22 cellular contexts compared by ENCODE assay signal in genomic region chr1:11101347-11101746, GRCh38. TPM values are rescaled to one million over a fixed set of nuclear protein-coding genes. Genes with fewer than 3 reads are reported as not detected.
A peak's percentile ranks its signal among the peaks of the same experiment; 100 is the strongest.
DNase-seq lines count a peak whose midpoint lies in the region; ATAC-seq, FAIRE-seq and TF ChIP-seq lines count a peak whose summit lies in the region.
"Had no signal": no experiment of that assay in that cellular context is flagged by ENCODE, and none has a peak within 500 bp of the region (broad histone marks: within the 10 kb centered on the region; RNA-seq: fewer than 3 reads in every experiment).

No MANE protein-coding gene starts in this region.

- H3K27me3 Mint-ChIP-seq in activated T-cell treated with anti-CD3 and anti-CD28 coated beads, Interleukin-2, amount 50 U/mL, for 4 hours (ENCODE audit: low read depth): no peaks in the 10 kb centered on the region
- H3K27me3 Mint-ChIP-seq in activated T-cell treated with anti-CD3 and anti-CD28 coated beads, Interleukin-2, amount 50 U/mL, for 24 hours: no peaks in the 10 kb centered on the region
- no peaks in the 10 kb centered on the region for H3K27me3 Mint-ChIP-seq in CD8-positive, alpha-beta T cell (ENCODE audit: low read depth)
- H3K27me3 Mint-ChIP-seq in neural crest cell (ENCODE audit: low read depth): no peaks in the 10 kb centered on the region

- H3K4me2 ChIP-seq in K562 (ENCODE audit: insufficient read depth, low read length): no peak overlapping the region

- FAIRE-seq in K562 (lab: Jason Lieb, UNC): no peak
- FAIRE-seq: endometrium, HTR-8/SVneo had no signal

- DNase-seq in activated T-cell treated with anti-CD3 and anti-CD28 coated beads, Interleukin-2, amount 50 U/mL, for 4 hours: no peak
- no peak for DNase-seq in activated T-cell treated with anti-CD3 and anti-CD28 coated beads, Interleukin-2, amount 50 U/mL, for 24 hours
- no peak for DNase-seq in CD8-positive, alpha-beta T cell
- DNase-seq in K562 (ENCODE audit: extremely low read depth in 1 of 4, low spot score in 3 of 4) (no peak), neural crest cell (ENCODE audit: low read depth, low spot score) (no peak), posterior cingulate gyrus (no peak), dermis blood vessel endothelial cell (no peak), omental fat pad (ENCODE audit: low spot score) (no peak)
- DNase-seq: activated CD4-positive, CD25-positive, alpha-beta regulatory T cell treated with anti-CD3 and anti-CD28 coated beads, Interleukin-2, amount 50 U/mL, for 72 hours; anterior cingulate cortex; EL; GOT3; lower lobe of right lung; NCI-H1417 treated with DMSO at 0.1 percent for 48 hours; retina; SHP77; stimulated activated CD4-positive, alpha-beta T cell treated with anti-CD3 and anti-CD28 coated beads, Interleukin-12 subunit alpha, Interleukin-12 subunit beta, amount 100 ng/mL, for 4 hours; stimulated activated naive CD4-positive, alpha-beta T cell; transverse colon had no signal

- peaks cover 9% of the 10 kb centered on the region for H3K4me1 Mint-ChIP-seq in activated T-cell treated with anti-CD3 and anti-CD28 coated beads, Interleukin-2, amount 50 U/mL, for 4 hours (ENCODE audit: low read depth)
- peaks cover 17% of the 10 kb centered on the region for H3K4me1 Mint-ChIP-seq in activated T-cell treated with anti-CD3 and anti-CD28 coated beads, Interleukin-2, amount 50 U/mL, for 24 hours (ENCODE audit: low read depth)
- peaks cover 17% of the 10 kb centered on the region for H3K4me1 Mint-ChIP-seq in CD8-positive, alpha-beta T cell (ENCODE audit: low read depth)
- peaks cover 23% of the 10 kb centered on the region for H3K4me1 Mint-ChIP-seq in neural crest cell

- H3K4me3 Mint-ChIP-seq in activated T-cell treated with anti-CD3 and anti-CD28 coated beads, Interleukin-2, amount 50 U/mL, for 4 hours: peak overlapping the region; percentile 51
- H3K4me3 Mint-ChIP-seq in activated T-cell treated with anti-CD3 and anti-CD28 coated beads, Interleukin-2, amount 50 U/mL, for 24 hours: no peak overlapping the region
- peak overlapping the region; percentile 62 for H3K4me3 Mint-ChIP-seq in CD8-positive, alpha-beta T cell
- peak overlapping the region; percentile 80 for H3K4me3 Mint-ChIP-seq in neural crest cell

- no peak for TF ChIP-seq CTCF in CD8-positive, alpha-beta T cell (IDR thresholded peaks at IDR 0.05)
- TF ChIP-seq CTCF in K562 (IDR thresholded peaks at IDR 0.05 in 2 of 3, conservative IDR thresholded peaks at IDR 0.05 in 1 of 3; ENCODE audit: insufficient read depth in 2 of 3, low read depth in 1 of 3, low read length in 3 of 3) (no peak), neural crest cell (conservative IDR thresholded peaks at IDR 0.05) (no peak), omental fat pad (IDR thresholded peaks at IDR 0.05) (no peak)

- no peak for ATAC-seq in activated T-cell treated with anti-CD3 and anti-CD28 coated beads, Interleukin-2, amount 50 U/mL, for 4 hours
- no peak for ATAC-seq in CD8-positive, alpha-beta T cell
- no peak for ATAC-seq in K562
- ATAC-seq in omental fat pad (ENCODE audit: low FRiP score): no peak
- ATAC-seq: lower lobe of right lung had no signal

- H2AFZ ChIP-seq in K562 (ENCODE audit: low read depth, low read length): peak overlapping the region; percentile 44; the same call in 1 of the 2 replicates

- no peak overlapping the region for H3K27ac Mint-ChIP-seq in activated T-cell treated with anti-CD3 and anti-CD28 coated beads, Interleukin-2, amount 50 U/mL, for 24 hours
- H3K27ac Mint-ChIP-seq in CD8-positive, alpha-beta T cell: no peak overlapping the region
- no peak overlapping the region for H3K27ac Mint-ChIP-seq in neural crest cell (ENCODE audit: unreplicated experiment)

- peaks cover 12% of the 10 kb centered on the region for H3K4me1 ChIP-seq in CD8-positive, alpha-beta T cell (ENCODE audit: insufficient read depth, low read length)
- H3K4me1 ChIP-seq in K562 (replicated peaks in 1 of 2; ENCODE audit: control insufficient read depth in 2 of 2, insufficient read depth in 2 of 2, low read length in 2 of 2): peaks cover 8 to 14% of the 10 kb centered on the region in 2 experiments; a peak in 4 of 5 replicates

- BruUV-seq in K562 (replicated peaks; lab: Mats Ljungman, UMichigan): no TSS peak

- no peak for TF ChIP-seq RAD21 in K562 (CRISPR knock-in tag; conservative IDR thresholded peaks at IDR 0.05 in 1 of 2, IDR thresholded peaks at IDR 0.05 in 1 of 2)

- no peaks in the 10 kb centered on the region for H4K20me1 ChIP-seq in K562 (replicated peaks; ENCODE audit: control insufficient read depth, insufficient read depth, low read length)

- no peaks in the 10 kb centered on the region for H3K9me3 ChIP-seq in CD8-positive, alpha-beta T cell (ENCODE audit: low read length)
- H3K9me3 ChIP-seq in K562 (replicated peaks; ENCODE audit: control insufficient read depth, insufficient read depth, low read depth, low read length): no peaks in the 10 kb centered on the region
- H3K9me3 ChIP-seq: lower lobe of right lung, transverse colon had no signal

- in situ Hi-C loops in K562 (cut with MboI): no loop called here

- POLR2A ChIA-PET in CD8-positive, alpha-beta T cell (lab: Charles Lee): interaction anchor here (3.1 kb wide), 1 partner anchor 41 kb away, joined by 19 read pairs; the partner anchor contains the start of gene SRM
- POLR2A ChIA-PET in K562 (lab: Yijun Ruan, JAX): no interaction called here

- H3K36me3 Mint-ChIP-seq in activated T-cell treated with anti-CD3 and anti-CD28 coated beads, Interleukin-2, amount 50 U/mL, for 4 hours (ENCODE audit: insufficient read depth): peaks cover 6% of the 10 kb centered on the region
- H3K36me3 Mint-ChIP-seq in activated T-cell treated with anti-CD3 and anti-CD28 coated beads, Interleukin-2, amount 50 U/mL, for 24 hours (ENCODE audit: low read depth): peaks cover 46% of the 10 kb centered on the region
- H3K36me3 Mint-ChIP-seq in CD8-positive, alpha-beta T cell: peaks cover 17% of the 10 kb centered on the region
- peaks cover 5% of the 10 kb centered on the region for H3K36me3 Mint-ChIP-seq in neural crest cell (ENCODE audit: low read depth)

- no peak for TF ChIP-seq POLR2A in K562 (conservative IDR thresholded peaks at IDR 0.05)

- H3K79me2 ChIP-seq in K562 (ENCODE audit: control insufficient read depth, insufficient read depth, low read length): peaks cover 27% of the 10 kb centered on the region

- H3K27me3 ChIP-seq in CD8-positive, alpha-beta T cell (ENCODE audit: insufficient read depth, low read length): no peaks in the 10 kb centered on the region
- no peaks in the 10 kb centered on the region for H3K27me3 ChIP-seq in K562 (ENCODE audit: control insufficient read depth in 2 of 2, insufficient read depth in 2 of 2, low read length in 2 of 2)
- H3K27me3 ChIP-seq: transverse colon had no signal

- CTCF ChIA-PET in CD8-positive, alpha-beta T cell (lab: Charles Lee): interaction anchor here (1.2 kb wide), 1 partner anchor 64 kb away, joined by 5 read pairs; no protein-coding TSS in a partner anchor
- CTCF ChIA-PET in K562 (lab: Yijun Ruan, JAX; ENCODE audit: low intra/inter-chr PET ratio): no interaction called here

- no peak overlapping the region for H3K4me3 ChIP-seq in CD8-positive, alpha-beta T cell (ENCODE audit: low read depth, low read length)
- no peak overlapping the region for H3K4me3 ChIP-seq in K562
- H3K4me3 ChIP-seq: lower lobe of right lung, transverse colon had no signal

- intact Hi-C loops in CD8-positive, alpha-beta T cell (cut with DNase I, micrococcal nuclease): no loop called here
- intact Hi-C loops in K562 (cut with micrococcal nuclease): no loop called here
- intact Hi-C loops in posterior cingulate gyrus (cut with DNase I): no loop called here

- H3K9me3 Mint-ChIP-seq in activated T-cell treated with anti-CD3 and anti-CD28 coated beads, Interleukin-2, amount 50 U/mL, for 4 hours: no peaks in the 10 kb centered on the region
- H3K9me3 Mint-ChIP-seq in activated T-cell treated with anti-CD3 and anti-CD28 coated beads, Interleukin-2, amount 50 U/mL, for 24 hours: no peaks in the 10 kb centered on the region
- no peaks in the 10 kb centered on the region for H3K9me3 Mint-ChIP-seq in CD8-positive, alpha-beta T cell
- H3K9me3 Mint-ChIP-seq in neural crest cell: no peaks in the 10 kb centered on the region

- H3K27ac ChIP-seq in CD8-positive, alpha-beta T cell (ENCODE audit: low read depth, low read length): no peak overlapping the region
- H3K27ac ChIP-seq in K562 (ENCODE audit: extremely low read depth, low read depth, low read length): no peak overlapping the region
- H3K27ac ChIP-seq: lower lobe of right lung, transverse colon had no signal

- no peaks in the 10 kb centered on the region for H3K9me1 ChIP-seq in K562 (ENCODE audit: control insufficient read depth, insufficient read depth, low read length)

- 79% methylated on average over 5 of the region's 6 CpGs for WGBS in K562 (ENCODE audit: insufficient coverage, low coverage, missing lambda C conversion rate)

- H3K36me3 ChIP-seq in CD8-positive, alpha-beta T cell (ENCODE audit: insufficient read depth, low read length): peaks cover 7% of the 10 kb centered on the region
- H3K36me3 ChIP-seq in K562 (ENCODE audit: control insufficient read depth, insufficient read depth, low read length): peaks cover 31% of the 10 kb centered on the region; the same call in 2 of the 3 replicates

- H3K9ac ChIP-seq in K562 (ENCODE audit: insufficient read depth in 1 of 2, low read depth in 2 of 2, low read length in 2 of 2): no peak overlapping the region; a peak in 1 of 4 replicates

- TF ChIP-seq EP300 in K562 (IDR thresholded peaks at IDR 0.05; ENCODE audit: low read length): no peak

RNA-seq across cellular contexts. Expression of gene EXOSC10, which starts 1.7 kb away (rescaled TPM):
- 10 to 100 TPM; 82.8 to 86.6 (median 85.1) TPM for total RNA-seq in activated T-cell treated with anti-CD3 and anti-CD28 coated beads, Interleukin-2, amount 50 U/mL, for 4 hours
- 10 to 100 TPM; 95.0 to 98.1 TPM for total RNA-seq in CD8-positive, alpha-beta T cell
- total RNA-seq in K562 (2011; cell fraction: chromatin; rRNA removed; ENCODE audit: low replicate concordance): 296 and 313 TPM in 2 replicates
- total RNA-seq in K562 (2011; cell fraction: nucleolus; rRNA removed): 135 and 164 TPM in 2 replicates
- total RNA-seq in K562 (2011; cell fraction: nucleoplasm; rRNA removed): 188 and 208 TPM in 2 replicates
- total RNA-seq in K562 (2014; rRNA removed) (123 and 125 TPM in 2 replicates), K562 (2014; rRNA removed; fragmentation: Illumina TruSeq; extraction: Trizol) (91.0 and 91.1 TPM in 2 replicates), K562 (2015; rRNA removed; fragmentation: Illumina TruSeq; extraction: Trizol) (114 and 115 TPM in 2 replicates), K562 (2021) (101 and 105 TPM in 2 replicates), neural crest cell (115 and 127 TPM in 2 replicates), dermis blood vessel endothelial cell (53.6 and 67.8 TPM in 2 replicates), omental fat pad (10 to 100 TPM; 39.7 to 65.4 (median 56.9) TPM)
- polyA plus RNA-seq in K562 (2011; rRNA removed) (93.8 and 94.1 TPM in 2 replicates), K562 (2014; fragmentation: Illumina TruSeq; extraction: Trizol) (121 and 146 TPM in 2 replicates), K562 (2014; fragmentation: Nextera tagmentation; extraction: Ambion mirVana) (10 to 100 TPM; 23.4 to 61.4 TPM), K562 (2014; rRNA removed) (130 and 150 TPM in 2 replicates)
- polyA plus RNA-seq in K562 (2011; cell fraction: cytosol; rRNA removed): 72.7 and 82.6 TPM in 2 replicates
- 226 and 287 TPM in 2 replicates for polyA plus RNA-seq in K562 (2011; cell fraction: nucleus; rRNA removed)
- 75.0 and 77.2 TPM in 2 replicates for polyA plus RNA-seq in K562 (2012)
- 128 and 135 TPM in 2 replicates for polyA minus RNA-seq in K562 (2011; rRNA and poly(A)+ RNA removed)
- polyA minus RNA-seq in K562 (2011; cell fraction: cytosol; rRNA and poly(A)+ RNA removed): 39.3 and 50.5 TPM in 2 replicates
- polyA minus RNA-seq in K562 (2011; cell fraction: nucleus; rRNA and poly(A)+ RNA removed): 64.6 and 144 TPM in 2 replicates

RNA-seq across cellular contexts. Expression of gene SRM, which starts 41.5 kb away (rescaled TPM):
- 100 to 1,000 TPM; 622 to 706 (median 667) TPM for total RNA-seq in activated T-cell treated with anti-CD3 and anti-CD28 coated beads, Interleukin-2, amount 50 U/mL, for 4 hours
- 10 to 100 TPM; 31.4 to 40.6 TPM for total RNA-seq in CD8-positive, alpha-beta T cell
- 25.5 and 107 TPM in 2 replicates for total RNA-seq in K562 (2011; cell fraction: chromatin; rRNA removed; ENCODE audit: low replicate concordance)
- total RNA-seq in K562 (2011; cell fraction: nucleolus; rRNA removed): 109 and 122 TPM in 2 replicates
- 64.7 and 103 TPM in 2 replicates for total RNA-seq in K562 (2011; cell fraction: nucleoplasm; rRNA removed)
- total RNA-seq in K562 (2014; rRNA removed) (93.2 and 164 TPM in 2 replicates), K562 (2014; rRNA removed; fragmentation: Illumina TruSeq; extraction: Trizol) (36.1 and 40.4 TPM in 2 replicates), K562 (2015; rRNA removed; fragmentation: Illumina TruSeq; extraction: Trizol) (82.5 and 95.0 TPM in 2 replicates), K562 (2021) (373 and 403 TPM in 2 replicates), neural crest cell (147 and 152 TPM in 2 replicates), dermis blood vessel endothelial cell (10.6 and 41.3 TPM in 2 replicates), omental fat pad (100 to 1,000 TPM in 1 of 4 donors, 10 to 100 TPM in 3; 37.5 to 143 (median 53.8) TPM)
- polyA plus RNA-seq in K562 (2011; rRNA removed) (51.5 and 53.4 TPM in 2 replicates), K562 (2014; fragmentation: Illumina TruSeq; extraction: Trizol) (296 and 340 TPM in 2 replicates), K562 (2014; fragmentation: Nextera tagmentation; extraction: Ambion mirVana) (10 to 100 TPM; 23.9 to 34.1 TPM), K562 (2014; rRNA removed) (143 and 176 TPM in 2 replicates)
- polyA plus RNA-seq in K562 (2011; cell fraction: cytosol; rRNA removed): 100 and 208 TPM in 2 replicates
- polyA plus RNA-seq in K562 (2011; cell fraction: nucleus; rRNA removed): 62.9 and 103 TPM in 2 replicates
- polyA plus RNA-seq in K562 (2012): 211 and 367 TPM in 2 replicates
- polyA minus RNA-seq in K562 (2011; rRNA and poly(A)+ RNA removed): 55.4 and 73.9 TPM in 2 replicates
- 241 and 294 TPM in 2 replicates for polyA minus RNA-seq in K562 (2011; cell fraction: cytosol; rRNA and poly(A)+ RNA removed)
- polyA minus RNA-seq in K562 (2011; cell fraction: nucleus; rRNA and poly(A)+ RNA removed): 35.8 and 45.7 TPM in 2 replicates

RNA-seq across cellular contexts. Expression of gene MASP2, which starts 54.3 kb away (rescaled TPM):
- total RNA-seq in activated T-cell treated with anti-CD3 and anti-CD28 coated beads, Interleukin-2, amount 50 U/mL, for 4 hours: 1 to 10 TPM in 1 of 3 donors, under 1 TPM in 2; 0.48 to 1.0 (median 0.50) TPM
- under 1 TPM; 0.19 to 0.22 TPM for total RNA-seq in CD8-positive, alpha-beta T cell
- 0.49 and 1.1 TPM in 2 replicates for total RNA-seq in K562 (2011; cell fraction: chromatin; rRNA removed; ENCODE audit: low replicate concordance)
- 0.33 and 0.39 TPM in 2 replicates for total RNA-seq in K562 (2011; cell fraction: nucleolus; rRNA removed)
- 0.37 and 0.38 TPM in 2 replicates for total RNA-seq in K562 (2011; cell fraction: nucleoplasm; rRNA removed)
- total RNA-seq in K562 (2014; rRNA removed) (0.08 TPM in 1 of 2 replicates, not detected in the other), K562 (2014; rRNA removed; fragmentation: Illumina TruSeq; extraction: Trizol) (0.07 TPM in 1 of 2 replicates, not detected in the other), K562 (2015; rRNA removed; fragmentation: Illumina TruSeq; extraction: Trizol) (not detected in 2 replicates), K562 (2021) (0.09 and 0.27 TPM in 2 replicates), neural crest cell (0.14 TPM in 1 of 2 replicates, not detected in the other), dermis blood vessel endothelial cell (not detected in 2 replicates), omental fat pad (under 1 TPM in 1 of 4 donors, not detected in 3; 0.19 TPM)
- polyA plus RNA-seq in K562 (2011; rRNA removed) (0.03 TPM in 1 of 2 replicates, not detected in the other), K562 (2014; fragmentation: Illumina TruSeq; extraction: Trizol) (not detected in 2 replicates), K562 (2014; fragmentation: Nextera tagmentation; extraction: Ambion mirVana) (under 1 TPM; 0.01 to 0.06 TPM), K562 (2014; rRNA removed) (0.11 and 0.23 TPM in 2 replicates)
- polyA plus RNA-seq in K562 (2011; cell fraction: cytosol; rRNA removed): 0.03 and 0.09 TPM in 2 replicates
- 0.14 and 0.28 TPM in 2 replicates for polyA plus RNA-seq in K562 (2011; cell fraction: nucleus; rRNA removed)
- 0.76 and 1.9 TPM in 2 replicates for polyA plus RNA-seq in K562 (2012)
- not detected in 2 replicates for polyA minus RNA-seq in K562 (2011; rRNA and poly(A)+ RNA removed)
- not detected in 2 replicates for polyA minus RNA-seq in K562 (2011; cell fraction: cytosol; rRNA and poly(A)+ RNA removed)
- polyA minus RNA-seq in K562 (2011; cell fraction: nucleus; rRNA and poly(A)+ RNA removed): 0.11 and 0.13 TPM in 2 replicates
- total RNA-seq: lower lobe of right lung, myocyte, transverse colon had no signal
